8 cellular contexts compared by ENCODE assay signal in the genomic region with DNA sequence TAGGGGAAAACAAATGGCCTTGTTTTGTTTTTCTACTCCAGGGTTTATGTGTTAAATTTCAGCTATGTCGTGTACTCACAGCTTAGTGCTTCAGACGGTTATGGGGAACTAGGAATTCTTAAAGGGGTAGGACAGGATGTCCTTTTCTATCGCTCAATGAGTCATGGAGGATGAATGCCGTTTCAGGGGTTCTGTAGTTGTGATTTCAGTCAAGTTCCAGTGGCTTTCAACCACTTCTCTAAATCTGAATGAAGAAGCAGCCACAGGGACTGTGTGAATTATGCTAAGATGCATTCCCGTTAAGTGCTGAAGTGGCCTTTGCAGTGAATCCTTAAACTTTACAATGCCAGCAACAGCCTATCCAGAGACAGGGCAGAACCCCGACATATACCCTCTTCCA.
DNase-seq lines count a peak whose midpoint lies in the region; ATAC-seq, FAIRE-seq and TF ChIP-seq lines count a peak whose summit lies in the region.

No MANE protein-coding gene starts in this region.

- H3K4me3 ChIP-seq in bronchial epithelial cell (ENCODE audit: low read depth, low read length): no peak overlapping the region

- DNase-seq in GDM1 (lab: John Stamatoyannopoulos, UW) (peak; percentile 66), HTR-8/SVneo (ENCODE audit: insufficient read length, low spot score) (peak; percentile 12), bronchial epithelial cell (ENCODE audit: low read depth) (peak; percentile 66), medulla oblongata (ENCODE audit: extremely low spot score) (peak; percentile 81), NCI-H774 (lab: John Stamatoyannopoulos, UW) (no peak), ureter (ENCODE audit: low spot score) (no peak)
- no peak for DNase-seq in effector CD4-positive, alpha-beta T cell

- H3K36me3 ChIP-seq in bronchial epithelial cell (ENCODE audit: control insufficient read depth, insufficient read depth, low read length): no peaks in the 10 kb centered on the region

- FAIRE-seq in HTR-8/SVneo (lab: Jason Lieb, UNC) (no peak), bronchial epithelial cell (lab: Jason Lieb, UNC) (no peak)

- TF ChIP-seq CTCF in bronchial epithelial cell (IDR thresholded peaks at IDR 0.05; ENCODE audit: insufficient read depth, low read length, severe bottlenecking): no peak

- H3K27me3 ChIP-seq in bronchial epithelial cell (ENCODE audit: control insufficient read depth, insufficient read depth, low read length): no peaks in the 10 kb centered on the region

- ATAC-seq in GM21529 (IDR thresholded peaks at IDR 0.05; ENCODE audit: unreplicated experiment): peak; percentile 87

Comparison
In these comparisons a context has a peak if more than half of its experiments do, and no peak if none do; other contexts are left out.
1. DNase-seq: peak in GDM1 (single experiment), HTR-8/SVneo (single experiment), bronchial epithelial cell (single experiment) and medulla oblongata (single experiment); none in effector CD4-positive, alpha-beta T cell (single experiment), NCI-H774 (single experiment) and ureter (single experiment).